In genomic region chr16:85535352-85536072, GRCh38 we compare ENCODE assay signal across 1 cellular context.
A peak's percentile ranks its signal among the peaks of the same experiment; 100 is the strongest.
TF ChIP-seq lines count a peak whose summit lies in the region.

No MANE protein-coding gene starts in this region.

TF ChIP-seq in K562, 482 proteins besides CTCF, POLR2A, EP300 and RAD21 (continued from another document and continues in another):
- no peak for TF ChIP-seq TRIM25 (IDR thresholded peaks at IDR 0.05; ENCODE audit: borderline replicate concordance)
- 0 out of 2 replicates have a peak, but pooled peaks have one; percentile 37 for TF ChIP-seq JUNB (CRISPR knock-in tag; conservative IDR thresholded peaks at IDR 0.05)
- no peak for TF ChIP-seq RBM17 (IDR thresholded peaks at IDR 0.05; ENCODE audit: borderline replicate concordance, low read depth, low read length)
- TF ChIP-seq DACH1 (IDR thresholded peaks at IDR 0.05; ENCODE audit: partially characterized antibody) = peak; percentile 55
- TF ChIP-seq BRD9 (IDR thresholded peaks at IDR 0.05; ENCODE audit: low read depth, partially characterized antibody) = peak; percentile 59
- peak; percentile 95 for TF ChIP-seq HES1 (IDR thresholded peaks at IDR 0.05; ENCODE audit: low read depth)
- TF ChIP-seq ZNF165 (CRISPR knock-in tag; IDR thresholded peaks at IDR 0.05; ENCODE audit: borderline replicate concordance) = peak; percentile 75
- TF ChIP-seq ZNF551 (CRISPR knock-in tag; IDR thresholded peaks at IDR 0.05) = no peak
- peak; percentile 99 for TF ChIP-seq SMARCC2 (IDR thresholded peaks at IDR 0.05; ENCODE audit: low read depth)
- TF ChIP-seq MCM5 (IDR thresholded peaks at IDR 0.05; ENCODE audit: low read depth) = no peak
- no peak for TF ChIP-seq NUFIP1 (IDR thresholded peaks at IDR 0.05; ENCODE audit: partially characterized antibody)
- no peak; the same call in 1 of the 2 replicates for TF ChIP-seq ZC3H11A (IDR thresholded peaks at IDR 0.05; ENCODE audit: low read depth, low read length)
- TF ChIP-seq FOXM1 (IDR thresholded peaks at IDR 0.05; ENCODE audit: low read depth) = peak; percentile 97
- TF ChIP-seq FOXM1 (CRISPR knock-in tag; IDR thresholded peaks at IDR 0.05; ENCODE audit: low read depth) = no peak
- TF ChIP-seq SAFB2 (IDR thresholded peaks at IDR 0.05; ENCODE audit: borderline replicate concordance, low read depth, low read length, severe bottlenecking) = no peak
- TF ChIP-seq EHMT2 (IDR thresholded peaks at IDR 0.05) = no peak
- no peak for TF ChIP-seq ELK1 (CRISPR knock-in tag; IDR thresholded peaks at IDR 0.05)
- TF ChIP-seq ZNF124 (CRISPR knock-in tag; IDR thresholded peaks at IDR 0.05) = no peak
- TF ChIP-seq THAP7 (CRISPR knock-in tag; IDR thresholded peaks at IDR 0.05) = no peak
- peak; percentile 86 for TF ChIP-seq PKNOX1 (IDR thresholded peaks at IDR 0.05)
- no peak for TF ChIP-seq ZBTB40 (IDR thresholded peaks at IDR 0.05)
- no peak for TF ChIP-seq ZBTB40 (CRISPR knock-in tag; IDR thresholded peaks at IDR 0.05)
- peak; percentile 81 for TF ChIP-seq CHD4 (IDR thresholded peaks at IDR 0.05; ENCODE audit: insufficient read depth, insufficient replicate concordance, low read depth, low read length, poor library complexity, severe bottlenecking)
- peak in 1 of 2 experiments; percentile 92 for TF ChIP-seq NCOA2 (IDR thresholded peaks at IDR 0.05; ENCODE audit: partially characterized antibody in 2 of 2)
- peak; percentile 62; the same call in 1 of the 2 replicates for TF ChIP-seq KLF6 (CRISPR knock-in tag; IDR thresholded peaks at IDR 0.05; ENCODE audit: borderline replicate concordance)
- TF ChIP-seq ZNF324 (CRISPR knock-in tag; IDR thresholded peaks at IDR 0.05) = peak; percentile 56; the same call in 1 of the 2 replicates
- peak; percentile 98 for TF ChIP-seq BCOR (IDR thresholded peaks at IDR 0.05)
- no peak for TF ChIP-seq LARP7 (IDR thresholded peaks at IDR 0.05)
- peak; percentile 79; the same call in 1 of the 2 replicates for TF ChIP-seq THRAP3 (IDR thresholded peaks at IDR 0.05; ENCODE audit: borderline replicate concordance)
- peak; percentile 59 for TF ChIP-seq HINFP (tag; conservative IDR thresholded peaks at IDR 0.05; ENCODE audit: low read depth)
- no peak for TF ChIP-seq PRPF4 (IDR thresholded peaks at IDR 0.05; ENCODE audit: insufficient read depth, low read depth, low read length, poor library complexity, severe bottlenecking)
- peak; percentile 92 for TF ChIP-seq TFAP4 (CRISPR knock-in tag; IDR thresholded peaks at IDR 0.05; ENCODE audit: borderline replicate concordance)
- peak; percentile 97 for TF ChIP-seq HMGN3 (IDR thresholded peaks at IDR 0.05; ENCODE audit: borderline replicate concordance, extremely low read depth, insufficient read length, low read depth, low read length)
- TF ChIP-seq ELF4 (CRISPR knock-in tag; IDR thresholded peaks at IDR 0.05) = peak; percentile 64
- TF ChIP-seq PPARD (CRISPR knock-in tag; IDR thresholded peaks at IDR 0.05) = no peak
- TF ChIP-seq RFX5 (IDR thresholded peaks at IDR 0.05; ENCODE audit: low read depth, low read length) = no peak
- TF ChIP-seq ZNF217 (CRISPR knock-in tag; IDR thresholded peaks at IDR 0.05) = no peak
- TF ChIP-seq BRF2 (IDR thresholded peaks at IDR 0.05; ENCODE audit: borderline replicate concordance, insufficient read depth, insufficient read length) = no peak
- TF ChIP-seq ZBTB11 (CRISPR knock-in tag; IDR thresholded peaks at IDR 0.05) = peak in 2 of 3 experiments; percentile 26 to 85; a peak in 2 of 6 replicates
